In genomic region chr2:96768083-96768561, GRCh38 we compare ENCODE assay signal across 14 cellular contexts. TPM values are rescaled to one million over a fixed set of nuclear protein-coding genes. Genes with fewer than 3 reads are reported as not detected.
DNase-seq lines count a peak whose midpoint lies in the region; ATAC-seq and TF ChIP-seq lines count a peak whose summit lies in the region.
"Had no signal": no experiment of that assay in that cellular context is flagged by ENCODE, and none has a peak within 500 bp of the region (broad histone marks: within the 10 kb centered on the region; RNA-seq: fewer than 3 reads in every experiment).

No MANE protein-coding gene starts in this region.

- H3K9me2 ChIP-seq in Karpas-422 (replicated peaks; ENCODE audit: insufficient read depth, low read length) (no peaks in the 10 kb centered on the region), hepatocyte (replicated peaks; ENCODE audit: insufficient read depth) (no peaks in the 10 kb centered on the region)

- H3K4me2 ChIP-seq in Karpas-422 (ENCODE audit: low read depth, low read length, poor library complexity, severe bottlenecking) (peak overlapping the region; percentile 59), hepatocyte (peak overlapping the region; percentile 53)

- H3K79me2 ChIP-seq in Karpas-422 (ENCODE audit: low read length) (peaks cover 47% of the 10 kb centered on the region), hepatocyte (peaks cover 83% of the 10 kb centered on the region)

- H3K4me1 Mint-ChIP-seq in T-helper 2 cell treated with Interferon-gamma antibody and Interleukin-4, amounts not matched to agents 5 μg/mL and 100 μg/mL, for 36 hours (ENCODE audit: low read depth) = peaks cover 28% of the 10 kb centered on the region
- peaks cover 25% of the 10 kb centered on the region for H3K4me1 Mint-ChIP-seq in activated CD8-positive, alpha-beta T cell treated with anti-CD3 and anti-CD28 coated beads, Interleukin-2, amount 10 ng/mL, durations not matched to agents 7 days and 5 days (ENCODE audit: low read depth)

- no peak for DNase-seq in T-helper 2 cell treated with Interferon-gamma antibody and Interleukin-4, amounts not matched to agents 5 μg/mL and 100 μg/mL, for 36 hours (ENCODE audit: low spot score)
- DNase-seq in T-helper 2 cell (no peak), Karpas-422 (peak; percentile 65), hepatocyte (ENCODE audit: low spot score) (peak; percentile 48)
- no peak for DNase-seq in activated CD8-positive, alpha-beta T cell treated with anti-CD3 and anti-CD28 coated beads, Interleukin-2, amount 10 ng/mL, durations not matched to agents 7 days and 5 days
- DNase-seq: activated CD4-positive, CD25-positive, alpha-beta regulatory T cell; DMS53; naive thymus-derived CD8-positive, alpha-beta T cell; NCI-H2107 had no signal

- peaks cover 8% of the 10 kb centered on the region for H3K36me3 Mint-ChIP-seq in T-helper 2 cell treated with Interferon-gamma antibody and Interleukin-4, amounts not matched to agents 5 μg/mL and 100 μg/mL, for 36 hours (ENCODE audit: low read depth)
- peaks cover 3% of the 10 kb centered on the region for H3K36me3 Mint-ChIP-seq in activated CD8-positive, alpha-beta T cell treated with anti-CD3 and anti-CD28 coated beads, Interleukin-2, amount 10 ng/mL, durations not matched to agents 7 days and 5 days (ENCODE audit: low read depth)
- H3K36me3 Mint-ChIP-seq: brain had no signal

- H3K4me3 ChIP-seq in Karpas-422 (ENCODE audit: low read length) (peak overlapping the region; percentile 51), hepatocyte (no peak overlapping the region)
- H3K4me3 ChIP-seq: skin epidermis had no signal

- peak overlapping the region; percentile 63 for H3K27ac ChIP-seq in Karpas-422 (ENCODE audit: low read length)
- peak overlapping the region; percentile 49 for H3K27ac ChIP-seq in hepatocyte

- no peak for TF ChIP-seq CTCF in hepatocyte (IDR thresholded peaks at IDR 0.05; ENCODE audit: poor library complexity)

- no peak for ATAC-seq in activated CD8-positive, alpha-beta T cell treated with anti-CD3 and anti-CD28 coated beads, Interleukin-2, amount 10 ng/mL, durations not matched to agents 7 days and 5 days
- ATAC-seq in HG03097 (IDR thresholded peaks at IDR 0.05; ENCODE audit: low FRiP score, unreplicated experiment) (no peak), HG03521 (IDR thresholded peaks at IDR 0.05; ENCODE audit: unreplicated experiment) (no peak), GM19397 (IDR thresholded peaks at IDR 0.05; ENCODE audit: unreplicated experiment) (no peak)
- ATAC-seq: naive thymus-derived CD8-positive, alpha-beta T cell had no signal

- H3K9me3 ChIP-seq in Karpas-422 (ENCODE audit: low read length) (no peaks in the 10 kb centered on the region), hepatocyte (ENCODE audit: low read depth) (no peaks in the 10 kb centered on the region)

- H3K9ac ChIP-seq in Karpas-422 (ENCODE audit: low read length) = peak overlapping the region; percentile 37

- H3K9me3 Mint-ChIP-seq in T-helper 2 cell treated with Interferon-gamma antibody and Interleukin-4, amounts not matched to agents 5 μg/mL and 100 μg/mL, for 36 hours = no peaks in the 10 kb centered on the region
- H3K9me3 Mint-ChIP-seq in activated CD8-positive, alpha-beta T cell treated with anti-CD3 and anti-CD28 coated beads, Interleukin-2, amount 10 ng/mL, durations not matched to agents 7 days and 5 days (ENCODE audit: insufficient read depth) = no peaks in the 10 kb centered on the region
- H3K9me3 Mint-ChIP-seq: brain; naive thymus-derived CD8-positive, alpha-beta T cell had no signal

- CTCF ChIA-PET in activated CD8-positive, alpha-beta T cell treated with anti-CD3 and anti-CD28 coated beads, Interleukin-2, amount 10 ng/mL, durations not matched to agents 7 days and 5 days (lab: Charles Lee) = no interaction called here

- H3K4me1 ChIP-seq in Karpas-422 (ENCODE audit: low read length) (peaks cover 49% of the 10 kb centered on the region), hepatocyte (ENCODE audit: insufficient read depth) (peaks cover 36% of the 10 kb centered on the region)

- H3K27ac Mint-ChIP-seq in T-helper 2 cell treated with Interferon-gamma antibody and Interleukin-4, amounts not matched to agents 5 μg/mL and 100 μg/mL, for 36 hours = peak overlapping the region; percentile 43
- no peak overlapping the region for H3K27ac Mint-ChIP-seq in activated CD8-positive, alpha-beta T cell treated with anti-CD3 and anti-CD28 coated beads, Interleukin-2, amount 10 ng/mL, durations not matched to agents 7 days and 5 days

- POLR2A ChIA-PET in activated CD8-positive, alpha-beta T cell treated with anti-CD3 and anti-CD28 coated beads, Interleukin-2, amount 10 ng/mL, durations not matched to agents 7 days and 5 days (lab: Charles Lee) = interaction anchor here (0.6 kb wide), 1 partner anchor 579 kb away, joined by 3 read pairs; no protein-coding TSS in a partner anchor

- H3K27me3 Mint-ChIP-seq in T-helper 2 cell treated with Interferon-gamma antibody and Interleukin-4, amounts not matched to agents 5 μg/mL and 100 μg/mL, for 36 hours (ENCODE audit: low read depth) = no peaks in the 10 kb centered on the region
- no peaks in the 10 kb centered on the region for H3K27me3 Mint-ChIP-seq in activated CD8-positive, alpha-beta T cell treated with anti-CD3 and anti-CD28 coated beads, Interleukin-2, amount 10 ng/mL, durations not matched to agents 7 days and 5 days (ENCODE audit: low read depth)
- H3K27me3 Mint-ChIP-seq: brain; naive thymus-derived CD8-positive, alpha-beta T cell had no signal

- H3K4me3 Mint-ChIP-seq in T-helper 2 cell treated with Interferon-gamma antibody and Interleukin-4, amounts not matched to agents 5 μg/mL and 100 μg/mL, for 36 hours = no peak overlapping the region
- H3K4me3 Mint-ChIP-seq in activated CD8-positive, alpha-beta T cell treated with anti-CD3 and anti-CD28 coated beads, Interleukin-2, amount 10 ng/mL, durations not matched to agents 7 days and 5 days = no peak overlapping the region
- H3K4me3 Mint-ChIP-seq: naive thymus-derived CD8-positive, alpha-beta T cell had no signal

- no peaks in the 10 kb centered on the region for H3K27me3 ChIP-seq in Karpas-422 (ENCODE audit: low read length)
- H3K27me3 ChIP-seq in hepatocyte = no peaks in the 10 kb centered on the region

- H2AFZ ChIP-seq in Karpas-422 (ENCODE audit: low read length) = peak overlapping the region; percentile 55; the same call in 1 of the 2 replicates
- no peak overlapping the region for H2AFZ ChIP-seq in hepatocyte

- H3K36me3 ChIP-seq in Karpas-422 (ENCODE audit: insufficient read depth, low read length) (no peaks in the 10 kb centered on the region), hepatocyte (replicated peaks; ENCODE audit: insufficient read depth, low read depth) (no peaks in the 10 kb centered on the region)

- WGBS in hepatocyte (ENCODE audit: low lambda C conversion rate, missing lambda C conversion rate) = 62% methylated on average over 8 of the region's 8 CpGs

- H4K20me1 ChIP-seq in Karpas-422 (ENCODE audit: insufficient read depth, low read depth, low read length) (no peaks in the 10 kb centered on the region), hepatocyte (ENCODE audit: insufficient read depth, poor library complexity, severe bottlenecking) (no peaks in the 10 kb centered on the region)

RNA-seq across cellular contexts. Expression of gene CNNM4, which starts 7.4 kb away (rescaled TPM):
- 5.6 and 6.4 TPM in 2 replicates for total RNA-seq in Karpas-422 (2014; rRNA removed; shearing (Covaris generic); ENCODE audit: low replicate concordance)
- 10.8 and 11.0 TPM in 2 replicates for total RNA-seq in hepatocyte
- polyA plus RNA-seq in hepatocyte = 8.8 and 11.3 TPM in 2 replicates
- 1 to 10 TPM; 7.1 TPM for total RNA-seq in activated CD8-positive, alpha-beta T cell treated with anti-CD3 and anti-CD28 coated beads, Interleukin-2, amount 10 ng/mL, durations not matched to agents 7 days and 5 days

RNA-seq across cellular contexts. Expression of gene LMAN2L, which starts 28.3 kb away (rescaled TPM):
- total RNA-seq in Karpas-422 (2014; rRNA removed; shearing (Covaris generic); ENCODE audit: low replicate concordance) = 6.3 and 23.5 TPM in 2 replicates
- 35.6 and 44.4 TPM in 2 replicates for total RNA-seq in hepatocyte
- polyA plus RNA-seq in hepatocyte = 44.6 and 46.7 TPM in 2 replicates
- total RNA-seq in activated CD8-positive, alpha-beta T cell treated with anti-CD3 and anti-CD28 coated beads, Interleukin-2, amount 10 ng/mL, durations not matched to agents 7 days and 5 days = 1 to 10 TPM; 7.4 to 7.9 TPM

RNA-seq across cellular contexts. Expression of gene CNNM3, which starts 47.9 kb away (rescaled TPM):
- 7.0 and 7.9 TPM in 2 replicates for total RNA-seq in Karpas-422 (2014; rRNA removed; shearing (Covaris generic); ENCODE audit: low replicate concordance)
- 17.0 and 17.1 TPM in 2 replicates for total RNA-seq in hepatocyte
- 23.7 and 25.8 TPM in 2 replicates for polyA plus RNA-seq in hepatocyte
- total RNA-seq in activated CD8-positive, alpha-beta T cell treated with anti-CD3 and anti-CD28 coated beads, Interleukin-2, amount 10 ng/mL, durations not matched to agents 7 days and 5 days = 10 to 100 TPM; 28.1 to 29.9 TPM

Comparison
In these comparisons a context has a peak if more than half of its experiments do, and no peak if none do; other contexts are left out.
1. DNase-seq: peak in Karpas-422 (single experiment) and hepatocyte (single experiment); none in T-helper 2 cell treated with Interferon-gamma antibody and Interleukin-4, amounts not matched to agents 5 μg/mL and 100 μg/mL, for 36 hours (single experiment), T-helper 2 cell (0 of 5) and activated CD8-positive, alpha-beta T cell treated with anti-CD3 and anti-CD28 coated beads, Interleukin-2, amount 10 ng/mL, durations not matched to agents 7 days and 5 days (single experiment).